In genomic region chr16:84583995-84584394, GRCh38 we compare ENCODE assay signal across 17 cellular contexts. TPM values are rescaled to one million over a fixed set of nuclear protein-coding genes. Genes with fewer than 3 reads are reported as not detected.
DNase-seq lines count a peak whose midpoint lies in the region; ATAC-seq and TF ChIP-seq lines count a peak whose summit lies in the region.
"Had no signal": no experiment of that assay in that cellular context is flagged by ENCODE, and none has a peak within 500 bp of the region (broad histone marks: within the 10 kb centered on the region; RNA-seq: fewer than 3 reads in every experiment).

No MANE protein-coding gene starts in this region.

- no peak for TF ChIP-seq CTCF in OCI-LY1 (IDR thresholded peaks at IDR 0.05; ENCODE audit: low read length)
- TF ChIP-seq CTCF in coronary artery (IDR thresholded peaks at IDR 0.05) = no peak
- no peak for TF ChIP-seq CTCF in nephron (IDR thresholded peaks at IDR 0.05; ENCODE audit: unreplicated experiment in 3 of 3)
- no peak for TF ChIP-seq CTCF in transverse colon (IDR thresholded peaks at IDR 0.05)
- no peak for TF ChIP-seq CTCF in Calu3 (IDR thresholded peaks at IDR 0.05; ENCODE audit: unreplicated experiment)
- TF ChIP-seq CTCF in type B pancreatic cell (conservative IDR thresholded peaks at IDR 0.05) = no peak

- 88 to 100% methylated on average over 1 to 14 of the region's 15 CpGs for WGBS in transverse colon (ENCODE audit: low coverage in 1 of 2), 2 donors

- in situ Hi-C loops in transverse colon (cut with MboI; ENCODE audit: low pct_ligation_motif_present in 1 of 4, low pct_unique_long_range_greater_than_20kb in 1 of 4, low sequenced_read_pairs in 3 of 4) = no loop called here

- no peaks in the 10 kb centered on the region for H3K9me2 ChIP-seq in OCI-LY1 (ENCODE audit: low read depth, low read length)

- no peak for TF ChIP-seq POLR2A in transverse colon (IDR thresholded peaks at IDR 0.05)

- no peak for ATAC-seq in stimulated activated memory B cell treated with anti-CD40 and anti-IgM and Interleukin-4, amounts not matched to agents 10 μg/mL and 1 μg/mL and 100 μg/mL, for 72 hours
- ATAC-seq: HCT116 had no signal

- H2AFZ ChIP-seq in OCI-LY1 (ENCODE audit: low read length) = no peak overlapping the region

- H3K4me1 Mint-ChIP-seq in nephron (peaks cover 16% of the 10 kb centered on the region), Calu3 (ENCODE audit: low read depth, unreplicated experiment) (peaks cover 18% of the 10 kb centered on the region), type B pancreatic cell (ENCODE audit: unreplicated experiment) (peaks cover 29% of the 10 kb centered on the region)
- H3K4me1 Mint-ChIP-seq in stimulated activated memory B cell treated with anti-CD40 and anti-IgM and Interleukin-4, amounts not matched to agents 10 μg/mL and 1 μg/mL and 100 μg/mL, for 72 hours = peaks cover 71% of the 10 kb centered on the region

- H3F3A ChIP-seq in OCI-LY1 (ENCODE audit: insufficient read depth, low read length) = no peaks in the 10 kb centered on the region

- no peak for TF ChIP-seq EP300 in transverse colon (IDR thresholded peaks at IDR 0.05; ENCODE audit: low read depth)

- CTCF ChIA-PET in Calu3 (lab: Charles Lee) = no interaction called here

- no peaks in the 10 kb centered on the region for H3K27me3 ChIP-seq in OCI-LY1 (ENCODE audit: insufficient read depth, low read length)
- no peaks in the 10 kb centered on the region for H3K27me3 ChIP-seq in transverse colon
- H3K27me3 ChIP-seq: tibial artery had no signal

- H3K9me3 Mint-ChIP-seq in nephron = no peaks in the 10 kb centered on the region
- H3K9me3 Mint-ChIP-seq in stimulated activated memory B cell treated with anti-CD40 and anti-IgM and Interleukin-4, amounts not matched to agents 10 μg/mL and 1 μg/mL and 100 μg/mL, for 72 hours = no peaks in the 10 kb centered on the region
- no peaks in the 10 kb centered on the region for H3K9me3 Mint-ChIP-seq in Calu3 (ENCODE audit: low read depth, unreplicated experiment)
- no peaks in the 10 kb centered on the region for H3K9me3 Mint-ChIP-seq in type B pancreatic cell
- H3K9me3 Mint-ChIP-seq: activated CD4-positive, alpha-beta T cell treated with anti-CD3 and anti-CD28 coated beads, Interleukin-2, amount 10 ng/mL, durations not matched to agents 7 days and 5 days had no signal

- H3K27ac Mint-ChIP-seq in nephron (peak overlapping the region; percentile 14 to 68 (median 48)), Calu3 (ENCODE audit: unreplicated experiment) (no peak overlapping the region), type B pancreatic cell (no peak overlapping the region)
- peak overlapping the region; percentile 74 for H3K27ac Mint-ChIP-seq in stimulated activated memory B cell treated with anti-CD40 and anti-IgM and Interleukin-4, amounts not matched to agents 10 μg/mL and 1 μg/mL and 100 μg/mL, for 72 hours
- H3K27ac Mint-ChIP-seq: activated CD4-positive, alpha-beta T cell treated with anti-CD3 and anti-CD28 coated beads, Interleukin-2, amount 10 ng/mL, durations not matched to agents 7 days and 5 days had no signal

- peaks cover 6% of the 10 kb centered on the region; the same call in 1 of the 2 replicates for H3K79me2 ChIP-seq in OCI-LY1 (ENCODE audit: insufficient read depth, low read length)

- H3K4me3 Mint-ChIP-seq in nephron (no peak overlapping the region), Calu3 (ENCODE audit: low read depth, unreplicated experiment) (no peak overlapping the region), type B pancreatic cell (no peak overlapping the region)
- no peak overlapping the region for H3K4me3 Mint-ChIP-seq in stimulated activated memory B cell treated with anti-CD40 and anti-IgM and Interleukin-4, amounts not matched to agents 10 μg/mL and 1 μg/mL and 100 μg/mL, for 72 hours
- H3K4me3 Mint-ChIP-seq: activated CD4-positive, alpha-beta T cell treated with anti-CD3 and anti-CD28 coated beads, Interleukin-2, amount 10 ng/mL, durations not matched to agents 7 days and 5 days had no signal

- no peak overlapping the region for H3K4me3 ChIP-seq in OCI-LY1 (ENCODE audit: low read depth, low read length, poor library complexity, severe bottlenecking)
- H3K4me3 ChIP-seq in coronary artery = no peak overlapping the region
- H3K4me3 ChIP-seq in transverse colon = no peak overlapping the region
- H3K4me3 ChIP-seq: left ventricle myocardium inferior, tibial artery had no signal

- no peak for DNase-seq in coronary artery (ENCODE audit: low spot score)
- DNase-seq in transverse colon = no peak
- DNase-seq in NCI-H2227 (lab: John Stamatoyannopoulos, UW; ENCODE audit: unreplicated experiment) = no peak
- DNase-seq in Calu3 = no peak
- no peak for DNase-seq in type B pancreatic cell (ENCODE audit: extremely low spot score, unreplicated experiment)
- DNase-seq: activated CD4-positive, alpha-beta T cell treated with anti-CD3 and anti-CD28 coated beads, Interleukin-2, amount 10 ng/mL, durations not matched to agents 7 days and 5 days; activated naive CD4-positive, alpha-beta T cell treated with Interleukin-2 at 50 U/mL for 16 hours; left ventricle myocardium inferior; NCI-H1105 treated with DMSO at 0.1 percent for 48 hours; NCI-H2107; NCI-H524 treated with DMSO at 0.1 percent for 48 hours; Right ventricle myocardium superior; tibial artery had no signal

- intact Hi-C loops in transverse colon (cut with DNase I; ENCODE audit: low total_unique reads) (no loop called here), Calu3 (cut with micrococcal nuclease; ENCODE audit: unreplicated experiment) (no loop called here)

- no peaks in the 10 kb centered on the region for H3K9me3 ChIP-seq in OCI-LY1 (ENCODE audit: low read length)
- H3K9me3 ChIP-seq in transverse colon = no peaks in the 10 kb centered on the region
- H3K9me3 ChIP-seq: left ventricle myocardium inferior, tibial artery had no signal

- no TSS peak for BruUV-seq in Calu3 (replicated peaks; lab: Mats Ljungman, UMichigan)

- H3K4me2 ChIP-seq in OCI-LY1 (ENCODE audit: low read length) = no peak overlapping the region

- H3K27ac ChIP-seq in OCI-LY1 (ENCODE audit: low read depth, low read length, poor library complexity, severe bottlenecking) (peak overlapping the region; percentile 4), coronary artery (peak overlapping the region; percentile 40 to 63), transverse colon (no peak overlapping the region)
- H3K27ac ChIP-seq: left ventricle myocardium inferior, tibial artery had no signal

- H3K36me3 Mint-ChIP-seq in nephron (ENCODE audit: low read depth) = peaks cover 31% of the 10 kb centered on the region
- H3K36me3 Mint-ChIP-seq in stimulated activated memory B cell treated with anti-CD40 and anti-IgM and Interleukin-4, amounts not matched to agents 10 μg/mL and 1 μg/mL and 100 μg/mL, for 72 hours = peaks cover 45% of the 10 kb centered on the region
- peaks cover 45% of the 10 kb centered on the region for H3K36me3 Mint-ChIP-seq in Calu3 (ENCODE audit: insufficient read depth, unreplicated experiment)
- H3K36me3 Mint-ChIP-seq in type B pancreatic cell = peaks cover 3% of the 10 kb centered on the region

- H3K27me3 Mint-ChIP-seq in nephron (ENCODE audit: low read depth) (no peaks in the 10 kb centered on the region), Calu3 (ENCODE audit: unreplicated experiment) (no peaks in the 10 kb centered on the region), type B pancreatic cell (no peaks in the 10 kb centered on the region)
- H3K27me3 Mint-ChIP-seq in stimulated activated memory B cell treated with anti-CD40 and anti-IgM and Interleukin-4, amounts not matched to agents 10 μg/mL and 1 μg/mL and 100 μg/mL, for 72 hours = no peaks in the 10 kb centered on the region
- H3K27me3 Mint-ChIP-seq: activated CD4-positive, alpha-beta T cell treated with anti-CD3 and anti-CD28 coated beads, Interleukin-2, amount 10 ng/mL, durations not matched to agents 7 days and 5 days had no signal

- no peaks in the 10 kb centered on the region for H4K20me1 ChIP-seq in OCI-LY1 (ENCODE audit: insufficient read depth, low read length)

- H3K36me3 ChIP-seq in OCI-LY1 (ENCODE audit: insufficient read depth, low read length) (peaks cover 72% of the 10 kb centered on the region), transverse colon (no peaks in the 10 kb centered on the region)
- H3K36me3 ChIP-seq: left ventricle myocardium inferior had no signal

- no peak overlapping the region for H3K9ac ChIP-seq in OCI-LY1 (ENCODE audit: low read length)

- H3K4me1 ChIP-seq in OCI-LY1 (ENCODE audit: insufficient read depth, low read length, severe bottlenecking) = peaks cover 36% of the 10 kb centered on the region
- H3K4me1 ChIP-seq in transverse colon = no peaks in the 10 kb centered on the region
- H3K4me1 ChIP-seq: left ventricle myocardium inferior had no signal

RNA-seq across cellular contexts. Expression of gene COTL1, which starts 33.9 kb away (rescaled TPM):
- total RNA-seq in transverse colon (10 to 100 TPM; 31.1 to 78.9 (median 47.9) TPM), Calu3 (2022) (312 and 343 TPM in 2 replicates), type B pancreatic cell (ENCODE audit: low replicate concordance) (75.6 and 179 TPM in 2 replicates)

Comparison
In these comparisons a context has a peak if more than half of its experiments do, and no peak if none do; other contexts are left out.
1. H3K27ac ChIP-seq: peak in OCI-LY1 (single experiment) and coronary artery (2 of 2); none in transverse colon (0 of 4).
2. H3K27ac Mint-ChIP-seq: peak in nephron (3 of 3) and stimulated activated memory B cell treated with anti-CD40 and anti-IgM and Interleukin-4, amounts not matched to agents 10 μg/mL and 1 μg/mL and 100 μg/mL, for 72 hours (single experiment); none in Calu3 (single experiment) and type B pancreatic cell (single experiment).